12 cellular contexts compared by ENCODE assay signal in genomic region chr2:19048593-19049264, GRCh38.
DNase-seq lines count a peak whose midpoint lies in the region; ATAC-seq and TF ChIP-seq lines count a peak whose summit lies in the region.
"Had no signal": no experiment of that assay in that cellular context is flagged by ENCODE, and none has a peak within 500 bp of the region (broad histone marks: within the 10 kb centered on the region; RNA-seq: fewer than 3 reads in every experiment).

No MANE protein-coding gene starts in this region.

- no peaks in the 10 kb centered on the region for H3K27me3 Mint-ChIP-seq in CD8-positive, alpha-beta T cell (ENCODE audit: low read depth)
- H3K27me3 Mint-ChIP-seq: stimulated activated memory B cell treated with anti-CD40 and anti-IgM and Interleukin-4, amounts not matched to agents 10 μg/mL and 1 μg/mL and 100 μg/mL, for 72 hours had no signal

- H3K27me3 ChIP-seq in CD8-positive, alpha-beta T cell (ENCODE audit: insufficient read depth, low read length), result no peaks in the 10 kb centered on the region

- DNase-seq in HT-29 (ENCODE audit: low spot score) (peak; percentile 88), NCI-H226 (peak; percentile 7), fibroblast of the aortic adventitia (ENCODE audit: low read depth) (peak; percentile 33), posterior vena cava (ENCODE audit: low spot score) (peak; percentile 82), ACHN (no peak)
- no peak for DNase-seq in stimulated activated CD4-positive, alpha-beta T cell treated with anti-CD3 and anti-CD28 coated beads, Interleukin-15, amount 100 ng/mL, for 24 hours
- DNase-seq in CD8-positive, alpha-beta T cell, result no peak
- DNase-seq: activated CD4-positive, CD25-positive, alpha-beta regulatory T cell treated with anti-CD3 and anti-CD28 coated beads, Interleukin-2, amount 50 U/mL, for 72 hours; activated gamma-delta T cell treated with Interleukin-2 at 50 U/mL for 16 hours; occipital lobe; stimulated activated CD4-positive, alpha-beta T cell treated with anti-CD3 and anti-CD28 coated beads, Interleukin-1b, Interleukin-23, amount 100 ng/mL, for 48 hours had no signal

- H3K27ac ChIP-seq in CD8-positive, alpha-beta T cell (ENCODE audit: low read depth, low read length), result no peak overlapping the region

- no peak overlapping the region for H3K4me3 ChIP-seq in fibroblast of the aortic adventitia (ENCODE audit: low read depth, low read length)
- H3K4me3 ChIP-seq in CD8-positive, alpha-beta T cell (ENCODE audit: low read depth, low read length), result no peak overlapping the region

- CTCF ChIA-PET in CD8-positive, alpha-beta T cell (lab: Charles Lee), result interaction anchor here (0.7 kb wide), 1 partner anchor 10 kb away, joined by 3 read pairs; no protein-coding TSS in a partner anchor

- intact Hi-C loops in posterior vena cava (cut with DNase I), result no loop called here
- intact Hi-C loops in CD8-positive, alpha-beta T cell (cut with DNase I, micrococcal nuclease), result no loop called here

- H3K4me1 ChIP-seq in CD8-positive, alpha-beta T cell (ENCODE audit: insufficient read depth, low read length), result no peaks in the 10 kb centered on the region

- H3K9me3 Mint-ChIP-seq in CD8-positive, alpha-beta T cell, result no peaks in the 10 kb centered on the region
- H3K9me3 Mint-ChIP-seq: stimulated activated memory B cell treated with anti-CD40 and anti-IgM and Interleukin-4, amounts not matched to agents 10 μg/mL and 1 μg/mL and 100 μg/mL, for 72 hours had no signal

- in situ Hi-C loops in ACHN (cut with HindIII; ENCODE audit: low pct_ligation_motif_present, low pct_unique_long_range_greater_than_20kb, low sequenced_read_pairs), result no loop called here

- no peaks in the 10 kb centered on the region for H3K4me1 Mint-ChIP-seq in CD8-positive, alpha-beta T cell (ENCODE audit: low read depth)
- H3K4me1 Mint-ChIP-seq: stimulated activated memory B cell treated with anti-CD40 and anti-IgM and Interleukin-4, amounts not matched to agents 10 μg/mL and 1 μg/mL and 100 μg/mL, for 72 hours had no signal

- TF ChIP-seq CTCF in fibroblast of the aortic adventitia (IDR thresholded peaks at IDR 0.05; ENCODE audit: insufficient read depth, low read length), result no peak
- TF ChIP-seq CTCF in CD8-positive, alpha-beta T cell (IDR thresholded peaks at IDR 0.05), result no peak

- H3K27ac Mint-ChIP-seq in CD8-positive, alpha-beta T cell, result no peak overlapping the region
- H3K27ac Mint-ChIP-seq: stimulated activated memory B cell treated with anti-CD40 and anti-IgM and Interleukin-4, amounts not matched to agents 10 μg/mL and 1 μg/mL and 100 μg/mL, for 72 hours had no signal

- H3K4me3 Mint-ChIP-seq in CD8-positive, alpha-beta T cell, result no peak overlapping the region
- H3K4me3 Mint-ChIP-seq: stimulated activated memory B cell treated with anti-CD40 and anti-IgM and Interleukin-4, amounts not matched to agents 10 μg/mL and 1 μg/mL and 100 μg/mL, for 72 hours had no signal

- no peaks in the 10 kb centered on the region for H3K36me3 ChIP-seq in CD8-positive, alpha-beta T cell (ENCODE audit: insufficient read depth, low read length)

- POLR2A ChIA-PET in CD8-positive, alpha-beta T cell (lab: Charles Lee), result interaction anchor here (0.6 kb wide), 1 partner anchor 411 kb away, joined by 3 read pairs; no protein-coding TSS in a partner anchor

- H3K9me3 ChIP-seq in CD8-positive, alpha-beta T cell (ENCODE audit: low read length), result no peaks in the 10 kb centered on the region

- H3K36me3 Mint-ChIP-seq in CD8-positive, alpha-beta T cell, result no peaks in the 10 kb centered on the region
- H3K36me3 Mint-ChIP-seq: stimulated activated memory B cell treated with anti-CD40 and anti-IgM and Interleukin-4, amounts not matched to agents 10 μg/mL and 1 μg/mL and 100 μg/mL, for 72 hours had no signal

- ATAC-seq in CD8-positive, alpha-beta T cell, result no peak
- ATAC-seq: stimulated activated memory B cell treated with anti-CD40 and anti-IgM and Interleukin-4, amounts not matched to agents 10 μg/mL and 1 μg/mL and 100 μg/mL, for 72 hours had no signal

Comparison
In these comparisons a context has a peak if more than half of its experiments do, and no peak if none do; other contexts are left out.
1. DNase-seq: peak in HT-29 (single experiment), NCI-H226 (single experiment), fibroblast of the aortic adventitia (single experiment) and posterior vena cava (single experiment); none in stimulated activated CD4-positive, alpha-beta T cell treated with anti-CD3 and anti-CD28 coated beads, Interleukin-15, amount 100 ng/mL, for 24 hours (single experiment), ACHN (single experiment) and CD8-positive, alpha-beta T cell (0 of 7).